ENCODE assay signal across 18 cellular contexts in the genomic region with DNA sequence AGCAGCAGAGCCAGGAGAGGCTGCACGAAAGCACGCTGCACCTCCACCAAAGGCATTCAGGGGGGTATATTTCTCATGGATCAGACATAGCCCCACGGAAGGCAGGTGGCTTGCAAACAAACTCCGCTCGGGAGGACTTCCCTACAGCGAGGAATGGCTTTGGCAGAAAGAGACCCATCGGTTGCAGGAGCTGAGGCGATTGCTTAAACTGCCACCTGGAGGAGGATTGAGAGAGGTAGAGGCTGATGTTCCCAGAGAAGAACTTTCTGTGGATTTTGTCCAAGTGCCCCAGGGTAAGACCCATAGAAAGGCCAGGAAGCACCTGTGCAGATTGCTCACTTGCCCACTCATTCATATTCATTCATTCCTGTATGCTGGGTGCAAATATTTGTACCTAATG.
"Had no signal": no experiment of that assay in that cellular context is flagged by ENCODE, and none has a peak within 500 bp of the region (broad histone marks: within the 10 kb centered on the region; RNA-seq: fewer than 3 reads in every experiment).

No MANE protein-coding gene starts in this region.

- DNase-seq: activated CD4-positive, alpha-beta T cell treated with anti-CD3 and anti-CD28 coated beads, Interleukin-2, amount 10 ng/mL, durations not matched to agents 7 days and 5 days; activated CD8-positive, alpha-beta memory T cell treated with anti-CD3 and anti-CD28 coated beads, Interleukin-2, amount 50 U/mL, for 48 hours; activated naive CD8-positive, alpha-beta T cell treated with anti-CD3 and anti-CD28 coated beads for 36 hours; amygdala; body of pancreas; cortex of kidney; effector CD4-positive, alpha-beta T cell; head of caudate nucleus; naive thymus-derived CD8-positive, alpha-beta T cell; stimulated activated CD4-positive, alpha-beta T cell treated with anti-CD3 and anti-CD28 coated beads, Interleukin-12 subunit alpha, Interleukin-12 subunit beta, amount 100 ng/mL, for 4 hours; stimulated activated CD4-positive, alpha-beta T cell treated with anti-CD3 and anti-CD28 coated beads, Interleukin-2, amount 100 ng/mL, for 24 hours; stomach; upper lobe of right lung had no signal

- H3K36me3 ChIP-seq: neutrophil, stomach, thoracic aorta, upper lobe of right lung had no signal

- ATAC-seq: body of pancreas; naive thymus-derived CD8-positive, alpha-beta T cell; upper lobe of right lung had no signal

- FAIRE-seq: endothelial cell of umbilical vein, frontal cortex, islet of Langerhans had no signal

- H3K4me3 ChIP-seq: body of pancreas, stomach, thoracic aorta, upper lobe of right lung had no signal

- H3K27me3 ChIP-seq: body of pancreas, stomach, upper lobe of right lung had no signal
